19 cellular contexts compared by ENCODE assay signal in the genomic region with DNA sequence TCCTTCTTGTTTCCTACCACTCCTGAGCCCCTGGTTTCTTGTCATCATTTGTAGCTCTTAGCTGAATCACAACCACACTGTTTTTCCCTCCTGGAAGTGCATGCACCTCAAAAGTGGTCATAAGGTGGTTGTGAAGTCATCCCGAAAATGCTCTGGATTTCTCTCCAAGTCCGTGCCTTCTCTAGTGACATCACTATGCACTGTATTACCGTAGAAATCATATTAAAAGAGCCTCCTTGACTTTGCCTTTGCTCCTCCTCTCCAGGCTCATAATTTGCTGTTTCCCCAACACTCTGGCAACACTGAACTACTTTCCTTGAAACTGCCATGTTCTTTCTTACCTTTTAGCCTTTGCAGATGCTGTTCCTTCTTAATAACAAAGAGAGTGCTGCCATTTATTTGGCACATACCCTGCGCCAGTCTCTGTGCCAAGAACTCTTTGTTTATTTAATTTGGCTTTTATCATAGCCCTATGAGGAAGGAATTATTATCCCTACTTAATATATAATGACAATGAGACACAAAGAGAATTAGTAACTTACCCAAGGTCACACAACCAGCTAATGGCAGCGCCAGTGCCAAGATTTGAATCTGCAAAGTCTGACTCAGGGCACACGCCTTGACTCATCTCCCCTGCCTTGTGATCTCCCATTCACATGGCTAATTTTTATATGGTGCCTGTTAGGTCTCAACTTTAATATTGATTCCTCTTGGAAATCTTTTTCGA.
"Had no signal": no experiment of that assay in that cellular context is flagged by ENCODE, and none has a peak within 500 bp of the region (broad histone marks: within the 10 kb centered on the region; RNA-seq: fewer than 3 reads in every experiment).

No MANE protein-coding gene starts in this region.

- H3K27ac ChIP-seq: esophagus squamous epithelium, pancreas, right lobe of liver, thoracic aorta, upper lobe of left lung had no signal

- H3K27ac Mint-ChIP-seq: activated CD4-positive, alpha-beta T cell treated with anti-CD3 and anti-CD28 coated beads, Interleukin-2, amount 10 ng/mL, durations not matched to agents 7 days and 5 days; naive thymus-derived CD8-positive, alpha-beta T cell; stimulated activated memory B cell treated with anti-CD40 and anti-IgM and Interleukin-4, amounts not matched to agents 10 μg/mL and 1 μg/mL and 100 μg/mL, for 72 hours; T-cell had no signal

- H3K36me3 ChIP-seq: esophagus squamous epithelium, pancreas, right lobe of liver, thoracic aorta, upper lobe of left lung had no signal

- H3K36me3 Mint-ChIP-seq: naive thymus-derived CD8-positive, alpha-beta T cell; stimulated activated memory B cell treated with anti-CD40 and anti-IgM and Interleukin-4, amounts not matched to agents 10 μg/mL and 1 μg/mL and 100 μg/mL, for 72 hours; T-cell had no signal

- H3K4me1 ChIP-seq: pancreas, right lobe of liver, upper lobe of left lung had no signal

- H3K4me3 Mint-ChIP-seq: activated CD4-positive, alpha-beta T cell treated with anti-CD3 and anti-CD28 coated beads, Interleukin-2, amount 10 ng/mL, durations not matched to agents 7 days and 5 days; activated T-cell treated with anti-CD3 and anti-CD28 coated beads, Interleukin-2, amount 50 U/mL, for 4 hours; naive thymus-derived CD8-positive, alpha-beta T cell; stimulated activated memory B cell treated with anti-CD40 and anti-IgM and Interleukin-4, amounts not matched to agents 10 μg/mL and 1 μg/mL and 100 μg/mL, for 72 hours; T-cell had no signal

- H3K9me3 Mint-ChIP-seq: activated CD4-positive, alpha-beta T cell treated with anti-CD3 and anti-CD28 coated beads, Interleukin-2, amount 10 ng/mL, durations not matched to agents 7 days and 5 days; activated T-cell treated with anti-CD3 and anti-CD28 coated beads, Interleukin-2, amount 50 U/mL, for 4 hours; stimulated activated memory B cell treated with anti-CD40 and anti-IgM and Interleukin-4, amounts not matched to agents 10 μg/mL and 1 μg/mL and 100 μg/mL, for 72 hours; T-cell had no signal

- H3K4me2 ChIP-seq: smooth muscle cell had no signal

- H3K27me3 ChIP-seq: pancreas, right lobe of liver, upper lobe of left lung had no signal

- DNase-seq: activated CD4-positive, alpha-beta T cell treated with anti-CD3 and anti-CD28 coated beads, Interleukin-2, amount 10 ng/mL, durations not matched to agents 7 days and 5 days; activated CD8-positive, alpha-beta memory T cell treated with anti-CD3 and anti-CD28 coated beads, Interleukin-2, amount 50 U/mL, for 4 hours; activated effector memory CD4-positive, alpha-beta T cell treated with anti-CD3 and anti-CD28 coated beads, Interleukin-2, amount 50 U/mL, for 16 hours; activated naive CD4-positive, alpha-beta T cell treated with anti-CD3 and anti-CD28 coated beads, Interleukin-2, amount 50 U/mL, for 16 hours; activated T-cell treated with anti-CD3 and anti-CD28 coated beads, Interleukin-2, amount 50 U/mL, for 4 hours; effector CD4-positive, alpha-beta T cell; esophagus squamous epithelium; foreskin fibroblast; mesenchymal stem cell; naive thymus-derived CD8-positive, alpha-beta T cell; pancreas; right lobe of liver; stimulated activated CD4-positive, alpha-beta T cell treated with anti-CD3 and anti-CD28 coated beads, Interleukin-4, amount 100 ng/mL, for 24 hours; T-cell; upper lobe of left lung had no signal

- H3K4me3 ChIP-seq: esophagus squamous epithelium, pancreas, right lobe of liver, smooth muscle cell, thoracic aorta, upper lobe of left lung had no signal

- H3K4me1 Mint-ChIP-seq: activated CD4-positive, alpha-beta T cell treated with anti-CD3 and anti-CD28 coated beads, Interleukin-2, amount 10 ng/mL, durations not matched to agents 7 days and 5 days; naive thymus-derived CD8-positive, alpha-beta T cell; stimulated activated memory B cell treated with anti-CD40 and anti-IgM and Interleukin-4, amounts not matched to agents 10 μg/mL and 1 μg/mL and 100 μg/mL, for 72 hours; T-cell had no signal

- ATAC-seq: activated CD4-positive, CD25-positive, alpha-beta regulatory T cell treated with anti-CD3 and anti-CD28 coated beads, Interleukin-2, amount 50 U/mL, for 24 hours; activated T-cell treated with anti-CD3 and anti-CD28 coated beads, Interleukin-2, amount 50 U/mL, for 4 hours; naive thymus-derived CD8-positive, alpha-beta T cell; pancreas; right lobe of liver; T-cell had no signal
